Comparison of ENCODE assay signal across 28 cellular contexts in genomic region chr1:95388041-95388440, GRCh38.
DNase-seq lines count a peak whose midpoint lies in the region; ATAC-seq and TF ChIP-seq lines count a peak whose summit lies in the region.
"Had no signal": no experiment of that assay in that cellular context is flagged by ENCODE, and none has a peak within 500 bp of the region (broad histone marks: within the 10 kb centered on the region; RNA-seq: fewer than 3 reads in every experiment).

No MANE protein-coding gene starts in this region.

- H3K9me3 Mint-ChIP-seq in activated T-cell treated with anti-CD3 and anti-CD28 coated beads, Interleukin-2, amount 50 U/mL, for 72 hours: peaks cover 2 to 4% of the 10 kb centered on the region in 2 donors

- H3K79me2 ChIP-seq in smooth muscle cell (ENCODE audit: low read depth): no peaks in the 10 kb centered on the region

- 86% methylated on average over 3 of the region's 3 CpGs for WGBS in smooth muscle cell (ENCODE audit: low lambda C conversion rate)

- no peaks in the 10 kb centered on the region for H3K4me1 ChIP-seq in smooth muscle cell (ENCODE audit: low read depth)
- H3K4me1 ChIP-seq: ascending aorta, heart right ventricle, spleen had no signal

- peak; percentile 87 for DNase-seq in DMS 273 treated with DMSO at 0.1 percent for 48 hours (lab: John Stamatoyannopoulos, UW)
- DNase-seq in NCI-H128 (lab: John Stamatoyannopoulos, UW; ENCODE audit: unreplicated experiment): peak; percentile 50
- peak; percentile 81 for DNase-seq in NCI-H2171 (lab: John Stamatoyannopoulos, UW)
- DNase-seq in NCI-H82 (lab: John Stamatoyannopoulos, UW): peak; percentile 95
- no peak for DNase-seq in D341Med (ENCODE audit: low spot score)
- DNase-seq in activated T-cell treated with anti-CD3 and anti-CD28 coated beads, Interleukin-2, amount 50 U/mL, for 72 hours: no peak
- DNase-seq in smooth muscle cell (lab: John Stamatoyannopoulos, UW; ENCODE audit: unreplicated experiment): no peak
- DNase-seq: activated CD4-positive, alpha-beta T cell treated with anti-CD3 and anti-CD28 coated beads, Interleukin-2, amount 50 U/mL, for 1 hour; CD4-positive, CD25-positive, alpha-beta regulatory T cell; DND-41; foreskin fibroblast; GM23248; heart right ventricle; HFFc6; Kasumi-1; natural killer cell; retina; spleen; stimulated activated CD4-positive, alpha-beta T cell treated with anti-CD3 and anti-CD28 coated beads, Interleukin-4, amount 100 ng/mL, for 24 hours; stimulated activated naive CD4-positive, alpha-beta T cell treated with Interleukin-2 at 50 U/mL for 16 hours had no signal

- no peak overlapping the region for H3K4me3 ChIP-seq in smooth muscle cell
- H3K4me3 ChIP-seq: ascending aorta, GM12878, GM23248, heart right ventricle, spleen had no signal

- H3K36me3 ChIP-seq in smooth muscle cell (ENCODE audit: low read depth): no peaks in the 10 kb centered on the region
- H3K36me3 ChIP-seq: ascending aorta, heart right ventricle, spleen had no signal

- no peak overlapping the region for H2AFZ ChIP-seq in smooth muscle cell (ENCODE audit: low read depth)
- H2AFZ ChIP-seq: GM23248 had no signal

- peaks cover 4% of the 10 kb centered on the region for H3K27me3 ChIP-seq in smooth muscle cell (ENCODE audit: low read depth)
- H3K27me3 ChIP-seq: ascending aorta, heart right ventricle, spleen had no signal

- H4K20me1 ChIP-seq in smooth muscle cell (ENCODE audit: low read depth): no peaks in the 10 kb centered on the region

- H3K27me3 Mint-ChIP-seq in activated T-cell treated with anti-CD3 and anti-CD28 coated beads, Interleukin-2, amount 50 U/mL, for 72 hours (ENCODE audit: low read depth): no peaks in the 10 kb centered on the region
- H3K27me3 Mint-ChIP-seq: CD4-positive, CD25-positive, alpha-beta regulatory T cell had no signal

- no peak for TF ChIP-seq CTCF in smooth muscle cell (IDR thresholded peaks at IDR 0.05; ENCODE audit: borderline replicate concordance, insufficient read depth, poor library complexity, severe bottlenecking)

- H3K27ac Mint-ChIP-seq in activated T-cell treated with anti-CD3 and anti-CD28 coated beads, Interleukin-2, amount 50 U/mL, for 72 hours: no peak overlapping the region
- H3K27ac Mint-ChIP-seq: activated naive CD4-positive, alpha-beta T cell treated with anti-CD3 and anti-CD28 coated beads, Interleukin-2, amount 50 U/mL, for 72 hours; activated T-helper 17 cell treated with anti-CD3 and anti-CD28 coated beads, Interleukin-2, amount 50 U/mL, for 72 hours; CD4-positive, CD25-positive, alpha-beta regulatory T cell; HFFc6; natural killer cell had no signal

- no peaks in the 10 kb centered on the region for H3K4me1 Mint-ChIP-seq in activated T-cell treated with anti-CD3 and anti-CD28 coated beads, Interleukin-2, amount 50 U/mL, for 72 hours (ENCODE audit: low read depth)
- H3K4me1 Mint-ChIP-seq: activated T-helper 17 cell treated with anti-CD3 and anti-CD28 coated beads, Interleukin-2, amount 50 U/mL, for 72 hours; CD4-positive, CD25-positive, alpha-beta regulatory T cell; central memory CD8-positive, alpha-beta T cell; natural killer cell had no signal

- no peak for ATAC-seq in activated T-cell treated with anti-CD3 and anti-CD28 coated beads, Interleukin-2, amount 50 U/mL, for 72 hours (replicated peaks in 1 of 2)
- ATAC-seq in GM19463 (IDR thresholded peaks at IDR 0.05; ENCODE audit: unreplicated experiment): no peak
- ATAC-seq: activated naive CD4-positive, alpha-beta T cell treated with anti-CD3 and anti-CD28 coated beads, Interleukin-2, amount 50 U/mL, for 72 hours; activated T-helper 17 cell treated with anti-CD3 and anti-CD28 coated beads, Interleukin-2, amount 50 U/mL, for 72 hours; GM12878; heart right ventricle; natural killer cell had no signal

- H3K36me3 Mint-ChIP-seq in activated T-cell treated with anti-CD3 and anti-CD28 coated beads, Interleukin-2, amount 50 U/mL, for 72 hours (ENCODE audit: insufficient read depth in 2 of 2): no peaks in the 10 kb centered on the region
- H3K36me3 Mint-ChIP-seq: activated naive CD4-positive, alpha-beta T cell treated with anti-CD3 and anti-CD28 coated beads, Interleukin-2, amount 50 U/mL, for 72 hours; CD4-positive, CD25-positive, alpha-beta regulatory T cell; natural killer cell had no signal

- H3F3A ChIP-seq in smooth muscle cell (ENCODE audit: low read depth): no peaks in the 10 kb centered on the region

- no peak overlapping the region for H3K4me3 Mint-ChIP-seq in activated T-cell treated with anti-CD3 and anti-CD28 coated beads, Interleukin-2, amount 50 U/mL, for 72 hours
- H3K4me3 Mint-ChIP-seq: activated T-helper 17 cell treated with anti-CD3 and anti-CD28 coated beads, Interleukin-2, amount 50 U/mL, for 72 hours; CD4-positive, CD25-positive, alpha-beta regulatory T cell; central memory CD8-positive, alpha-beta T cell; HFFc6; natural killer cell had no signal

- H3K27ac ChIP-seq in smooth muscle cell (ENCODE audit: low read depth): no peak overlapping the region
- H3K27ac ChIP-seq: ascending aorta, epithelial cell of prostate, GM23248, heart right ventricle, spleen, VCaP had no signal

- H3K9me3 ChIP-seq in smooth muscle cell (replicated peaks; ENCODE audit: low read depth): no peaks in the 10 kb centered on the region
- H3K9me3 ChIP-seq: ascending aorta, heart right ventricle had no signal

- H3K4me2 ChIP-seq in smooth muscle cell: no peak overlapping the region

- H3K9ac ChIP-seq in smooth muscle cell (ENCODE audit: low read depth): no peak overlapping the region
- H3K9ac ChIP-seq: GM23248 had no signal

Comparison
In these comparisons a context has a peak if more than half of its experiments do, and no peak if none do; other contexts are left out.
1. DNase-seq: peak in DMS 273 treated with DMSO at 0.1 percent for 48 hours (single experiment), NCI-H128 (single experiment), NCI-H2171 (single experiment) and NCI-H82 (single experiment); none in D341Med (single experiment), activated T-cell treated with anti-CD3 and anti-CD28 coated beads, Interleukin-2, amount 50 U/mL, for 72 hours (0 of 2) and smooth muscle cell (single experiment).